In genomic region chr1:112508242-112509004, GRCh38 we compare ENCODE assay signal across 8 cellular contexts. TPM values are rescaled to one million over a fixed set of nuclear protein-coding genes. Genes with fewer than 3 reads are reported as not detected.
DNase-seq lines count a peak whose midpoint lies in the region; ATAC-seq and TF ChIP-seq lines count a peak whose summit lies in the region.

WNT2B (plus strand) TSS chr1:112508965; CDS start chr1:112509263, 298 bp downstream.

- H3K36me3 ChIP-seq in lung (ENCODE audit: control insufficient read depth in 2 of 2, insufficient read depth in 2 of 2, low read length in 2 of 2) = no peaks in the 10 kb centered on the region

- ATAC-seq in lung (ENCODE audit: insufficient read depth, low FRiP score) (peak; percentile 68), HG02759 (IDR thresholded peaks at IDR 0.05; ENCODE audit: unreplicated experiment) (no peak)

- peaks cover 0 to 13% of the 10 kb centered on the region in 2 donors for H3K4me1 ChIP-seq in lung (ENCODE audit: control insufficient read depth in 2 of 2, insufficient read depth in 2 of 2, low read length in 2 of 2)

- H3K27ac ChIP-seq in HL-60 (replicated peaks) (no peak within 1 kb of the TSS), lung (ENCODE audit: low read depth in 1 of 2, low read length in 1 of 2) (no peak within 1 kb of the TSS)

- H3K4me3 ChIP-seq in HL-60 (replicated peaks; ENCODE audit: insufficient read depth, low read length) = peak within 1 kb of the TSS; percentile 34
- peak within 1 kb of the TSS; percentile 61 for H3K4me3 ChIP-seq in choroid plexus epithelial cell (ENCODE audit: low read depth, low read length)
- peak within 1 kb of the TSS; percentile 56 for H3K4me3 ChIP-seq in lung

- in situ Hi-C loops in GM13977 (cut with MboI; ENCODE audit: low pct_unique_long_range_greater_than_20kb, low sequenced_read_pairs, unreplicated experiment) = no loop called here

- 0 to 1% methylated on average over 47 to 71 of the region's 71 CpGs for WGBS in lung, 2 donors

- no peaks in the 10 kb centered on the region for H3K9me3 ChIP-seq in lung (ENCODE audit: control insufficient read depth in 2 of 2, insufficient read depth in 1 of 2, low read length in 1 of 2)

- DNase-seq in GM13977 (ENCODE audit: low spot score) = peak; percentile 78
- peak; percentile 40 to 42 for DNase-seq in HL-60 (ENCODE audit: low read depth in 1 of 2, low spot score in 1 of 2)
- DNase-seq in activated CD4-positive, alpha-beta T cell treated with anti-CD3 and anti-CD28 coated beads for 1 hour = peak; percentile 34
- no peak for DNase-seq in choroid plexus epithelial cell (ENCODE audit: low read depth)
- no peak for DNase-seq in lung (ENCODE audit: low spot score)
- peak; percentile 13 to 35 for DNase-seq in stimulated activated CD8-positive, alpha-beta memory T cell treated with anti-CD3 and anti-CD28 coated beads, Interleukin-15, amount 100 ng/mL, for 48 hours (ENCODE audit: low read depth in 2 of 2)
- no peak for DNase-seq in dedifferentiated amniotic fluid mesenchymal stem cell (ENCODE audit: extremely low spot score)

- no peak for TF ChIP-seq CTCF in GM13977 (IDR thresholded peaks at IDR 0.05; ENCODE audit: extremely low read depth, insufficient read depth, missing control alignments)
- TF ChIP-seq CTCF in HL-60 (IDR thresholded peaks at IDR 0.05; ENCODE audit: insufficient read depth, low read length) = no peak
- no peak for TF ChIP-seq CTCF in choroid plexus epithelial cell (conservative IDR thresholded peaks at IDR 0.05; ENCODE audit: low read depth, low read length)
- no peak for TF ChIP-seq CTCF in lung (IDR thresholded peaks at IDR 0.05; ENCODE audit: control extremely low read depth, extremely low read depth)

- peaks cover 47% of the 10 kb centered on the region for H3K27me3 ChIP-seq in HL-60 (ENCODE audit: insufficient read depth, poor library complexity, severe bottlenecking)
- H3K27me3 ChIP-seq in lung (ENCODE audit: control insufficient read depth, insufficient read depth) = no peaks in the 10 kb centered on the region

RNA-seq across cellular contexts. Expression of gene WNT2B, which starts in this region (rescaled TPM):
- 1 to 10 TPM; 5.5 to 6.3 TPM for total RNA-seq in lung
- polyA plus RNA-seq in lung = 1 to 10 TPM; 1.9 to 2.7 TPM

Comparison
In these comparisons a context has a peak if more than half of its experiments do, and no peak if none do; other contexts are left out.
1. DNase-seq: peak in GM13977 (single experiment), HL-60 (2 of 2), activated CD4-positive, alpha-beta T cell treated with anti-CD3 and anti-CD28 coated beads for 1 hour (single experiment) and stimulated activated CD8-positive, alpha-beta memory T cell treated with anti-CD3 and anti-CD28 coated beads, Interleukin-15, amount 100 ng/mL, for 48 hours (2 of 2); none in choroid plexus epithelial cell (single experiment), lung (single experiment) and dedifferentiated amniotic fluid mesenchymal stem cell (single experiment).
2. Peak in every context shown above with its lines, with median percentiles within 50 percentile points of each other: H3K4me3 ChIP-seq.